In genomic region chr12:122918827-122919226, GRCh38 we compare ENCODE assay signal across 20 cellular contexts. TPM values are rescaled to one million over a fixed set of nuclear protein-coding genes. Genes with fewer than 3 reads are reported as not detected.
DNase-seq lines count a peak whose midpoint lies in the region; ATAC-seq and TF ChIP-seq lines count a peak whose summit lies in the region.
"Had no signal": no experiment of that assay in that cellular context is flagged by ENCODE, and none has a peak within 500 bp of the region (broad histone marks: within the 10 kb centered on the region; RNA-seq: fewer than 3 reads in every experiment).

No MANE protein-coding gene starts in this region.

- peak overlapping the region; percentile 19 for H3K27ac Mint-ChIP-seq in neural progenitor cell
- H3K27ac Mint-ChIP-seq: B cell; CD4-positive, alpha-beta T cell had no signal

- intact Hi-C loops in ovary (cut with DNase I) = no loop called here

- peaks cover 5% of the 10 kb centered on the region for H3K27me3 Mint-ChIP-seq in neural progenitor cell (ENCODE audit: insufficient read depth, low read depth)
- H3K27me3 Mint-ChIP-seq: B cell; CD4-positive, alpha-beta T cell had no signal

- TF ChIP-seq EP300 in ovary (IDR thresholded peaks at IDR 0.05) = no peak

- H3F3A ChIP-seq in neural progenitor cell (ENCODE audit: low read depth) = no peaks in the 10 kb centered on the region

- H3K4me1 ChIP-seq in RWPE2 (ENCODE audit: insufficient read depth, poor library complexity, severe bottlenecking) (peaks cover 28% of the 10 kb centered on the region), neural progenitor cell (no peaks in the 10 kb centered on the region), ovary (ENCODE audit: insufficient read depth) (peaks cover 6% of the 10 kb centered on the region)

- H2AFZ ChIP-seq in neural progenitor cell (replicated peaks) = no peak overlapping the region

- no peak for TF ChIP-seq POLR2A in ovary (IDR thresholded peaks at IDR 0.05)

- peaks cover 9% of the 10 kb centered on the region for H3K4me1 Mint-ChIP-seq in neural progenitor cell

- peaks cover 2% of the 10 kb centered on the region for H3K9me3 Mint-ChIP-seq in neural progenitor cell
- H3K9me3 Mint-ChIP-seq: CD4-positive, alpha-beta T cell had no signal

- no peak overlapping the region for H3K9ac ChIP-seq in neural progenitor cell

- H3K27ac ChIP-seq in RWPE2 (ENCODE audit: poor library complexity, severe bottlenecking) (peak overlapping the region; percentile 87), neural progenitor cell (no peak overlapping the region), ovary (no peak overlapping the region)
- H3K27ac ChIP-seq: SJSA1 had no signal

- no peaks in the 10 kb centered on the region for H3K27me3 ChIP-seq in RWPE2 (ENCODE audit: insufficient read depth, poor library complexity, severe bottlenecking)
- no peaks in the 10 kb centered on the region for H3K27me3 ChIP-seq in neural progenitor cell
- no peaks in the 10 kb centered on the region for H3K27me3 ChIP-seq in ovary
- H3K27me3 ChIP-seq: SJSA1 had no signal

- H3K4me3 ChIP-seq in RWPE2 (ENCODE audit: severe bottlenecking) = no peak overlapping the region
- H3K4me3 ChIP-seq in epithelial cell of esophagus (ENCODE audit: low read length) = no peak overlapping the region
- no peak overlapping the region for H3K4me3 ChIP-seq in neural progenitor cell
- H3K4me3 ChIP-seq in ovary = no peak overlapping the region
- H3K4me3 ChIP-seq: SJSA1 had no signal

- peak; percentile 38; the same call in 2 of the 3 replicates for ATAC-seq in RWPE2 (ENCODE audit: low read depth)
- ATAC-seq in stimulated activated naive CD8-positive, alpha-beta T cell treated with anti-CD3 and anti-CD28 coated beads, Interleukin-15, Interleukin-2, amounts not matched to agents 100 U/mL and 50 U/mL, for 24 hours = no peak

- 33 to 43% (median 43%) methylated on average over 2 of the region's 2 CpGs for WGBS in ovary, 3 donors

- no peak overlapping the region for H3K4me3 Mint-ChIP-seq in neural progenitor cell
- H3K4me3 Mint-ChIP-seq: B cell; CD4-positive, alpha-beta T cell had no signal

- H4K20me1 ChIP-seq in neural progenitor cell (ENCODE audit: low read depth) = no peaks in the 10 kb centered on the region

- peaks cover 2% of the 10 kb centered on the region for H3K36me3 Mint-ChIP-seq in neural progenitor cell

- H3K79me2 ChIP-seq in neural progenitor cell (ENCODE audit: low read depth) = no peaks in the 10 kb centered on the region

- H3K36me3 ChIP-seq in RWPE2 (ENCODE audit: low read depth) = no peaks in the 10 kb centered on the region
- H3K36me3 ChIP-seq in neural progenitor cell = no peaks in the 10 kb centered on the region
- H3K36me3 ChIP-seq in ovary = no peaks in the 10 kb centered on the region
- H3K36me3 ChIP-seq: SJSA1 had no signal

- TF ChIP-seq CTCF in RWPE2 (IDR thresholded peaks at IDR 0.05; ENCODE audit: poor library complexity, severe bottlenecking) (no peak), epithelial cell of esophagus (IDR thresholded peaks at IDR 0.05; ENCODE audit: insufficient read depth, low read depth, low read length, missing control alignments) (no peak), neural progenitor cell (IDR thresholded peaks at IDR 0.05) (no peak), ovary (IDR thresholded peaks at IDR 0.05) (no peak)

- peak; percentile 30 for DNase-seq in HCEC 1CT
- DNase-seq in RWPE2 (ENCODE audit: low spot score) = no peak
- DNase-seq in epithelial cell of esophagus (ENCODE audit: low read depth) = peak; percentile 65
- no peak for DNase-seq in neural progenitor cell (ENCODE audit: low spot score)
- no peak for DNase-seq in stimulated activated naive CD8-positive, alpha-beta T cell treated with anti-CD3 and anti-CD28 coated beads, Interleukin-15, Interleukin-2, amounts not matched to agents 100 U/mL and 50 U/mL, for 24 hours
- no peak for DNase-seq in ovary
- DNase-seq in stimulated activated CD4-positive, alpha-beta T cell treated with anti-CD3 and anti-CD28 coated beads, Interleukin-1b, Interleukin-23, amount 100 ng/mL, for 48 hours = no peak
- DNase-seq in LoVo (ENCODE audit: low spot score) = no peak
- DNase-seq: Calu3; CD4-positive, alpha-beta T cell; EL; KG1; NCI-H1417; NCI-H187; NCI-H2227 treated with DMSO at 0.1 percent for 48 hours; NCI-H510A treated with DMSO at 0.1 percent for 48 hours; NCI-H82; OCI-M1 had no signal

- no peaks in the 10 kb centered on the region for H3K9me3 ChIP-seq in RWPE2 (ENCODE audit: severe bottlenecking)
- H3K9me3 ChIP-seq in neural progenitor cell (ENCODE audit: low read depth) = no peaks in the 10 kb centered on the region
- H3K9me3 ChIP-seq in ovary = no peaks in the 10 kb centered on the region
- H3K9me3 ChIP-seq: SJSA1 had no signal

- H3K4me2 ChIP-seq in neural progenitor cell = no peak overlapping the region

RNA-seq across cellular contexts. Expression of gene VPS37B, which starts 22.9 kb away (rescaled TPM):
- total RNA-seq in neural progenitor cell (ENCODE audit: low replicate concordance) (19.4 and 23.9 TPM in 2 replicates), ovary (10 to 100 TPM; 11.1 to 44.3 (median 13.2) TPM)
- 10 to 100 TPM in 1 of 2 donors, 1 to 10 TPM in 1; 9.5 to 12.1 TPM for polyA plus RNA-seq in ovary

RNA-seq across cellular contexts. Expression of gene ABCB9, which starts 47.4 kb away (rescaled TPM):
- 1.9 and 5.3 TPM in 2 replicates for total RNA-seq in neural progenitor cell (ENCODE audit: low replicate concordance)
- 10 to 100 TPM in 2 of 7 donors, 1 to 10 TPM in 5; 4.1 to 14.3 (median 6.9) TPM for total RNA-seq in ovary
- 1 to 10 TPM; 1.7 to 3.4 TPM for polyA plus RNA-seq in ovary

RNA-seq across cellular contexts. Expression of gene OGFOD2, which starts 56.2 kb away (rescaled TPM):
- total RNA-seq in neural progenitor cell (ENCODE audit: low replicate concordance) (9.9 and 20.6 TPM in 2 replicates), ovary (10 to 100 TPM; 10.6 to 17.6 (median 16.8) TPM)
- 10 to 100 TPM in 1 of 2 donors, 1 to 10 TPM in 1; 1.4 to 17.1 TPM for polyA plus RNA-seq in ovary

Comparison
In these comparisons a context has a peak if more than half of its experiments do, and no peak if none do; other contexts are left out.
1. DNase-seq: peak in HCEC 1CT (single experiment) and epithelial cell of esophagus (single experiment); none in RWPE2 (single experiment), neural progenitor cell (single experiment), stimulated activated naive CD8-positive, alpha-beta T cell treated with anti-CD3 and anti-CD28 coated beads, Interleukin-15, Interleukin-2, amounts not matched to agents 100 U/mL and 50 U/mL, for 24 hours (single experiment), ovary (0 of 5), stimulated activated CD4-positive, alpha-beta T cell treated with anti-CD3 and anti-CD28 coated beads, Interleukin-1b, Interleukin-23, amount 100 ng/mL, for 48 hours (single experiment) and LoVo (single experiment).